ENCODE assay signal across 8 cellular contexts in the genomic region with DNA sequence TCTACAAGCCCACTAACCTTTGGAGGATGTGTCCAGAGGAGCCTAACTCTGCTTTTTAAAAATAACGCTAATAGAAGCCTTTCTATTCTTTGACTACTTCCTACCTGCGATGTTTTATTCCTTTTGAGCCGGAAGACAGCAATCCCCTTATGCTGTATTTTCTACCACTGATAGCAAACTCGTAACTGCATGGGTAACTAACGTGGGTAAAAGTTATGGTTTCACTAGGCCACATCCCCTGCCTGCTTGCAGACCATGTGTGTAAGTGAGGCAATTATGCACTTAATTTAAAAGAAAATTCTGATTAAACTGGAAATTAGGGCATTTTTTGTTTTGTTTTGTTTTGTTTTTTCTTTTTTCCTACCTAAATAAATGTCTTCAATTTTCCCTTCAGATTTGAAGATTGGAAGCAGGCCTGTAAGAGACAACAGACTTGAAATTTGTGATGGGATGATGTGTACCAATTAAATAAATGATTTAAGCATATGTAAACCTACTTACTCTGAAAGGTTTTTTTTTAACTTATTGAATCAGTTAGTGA. TPM values are rescaled to one million over a fixed set of nuclear protein-coding genes. Genes with fewer than 3 reads are reported as not detected.
DNase-seq lines count a peak whose midpoint lies in the region; ATAC-seq and TF ChIP-seq lines count a peak whose summit lies in the region.

No MANE protein-coding gene starts in this region.

- peak overlapping the region; percentile 99 for H3K27ac Mint-ChIP-seq in activated CD4-positive, alpha-beta memory T cell treated with anti-CD3 and anti-CD28 coated beads, Interleukin-2, amount 10 ng/mL, durations not matched to agents 7 days and 5 days

- no peak for TF ChIP-seq POLR2A in gastrocnemius medialis (IDR thresholded peaks at IDR 0.05)

- H3K9me3 ChIP-seq in DND-41 (ENCODE audit: insufficient read depth, low read length, severe bottlenecking) (no peaks in the 10 kb centered on the region), heart right ventricle (no peaks in the 10 kb centered on the region), gastrocnemius medialis (no peaks in the 10 kb centered on the region)

- peaks cover 40% of the 10 kb centered on the region for H3K79me2 ChIP-seq in DND-41 (ENCODE audit: insufficient read depth, low read length)

- H3K4me2 ChIP-seq in DND-41 (ENCODE audit: insufficient read depth, low read length) = peak overlapping the region; percentile 63

- no peaks in the 10 kb centered on the region for H4K20me1 ChIP-seq in DND-41 (ENCODE audit: insufficient read depth, low read length)

- no peaks in the 10 kb centered on the region for H3K27me3 Mint-ChIP-seq in activated CD4-positive, alpha-beta memory T cell treated with anti-CD3 and anti-CD28 coated beads, Interleukin-2, amount 10 ng/mL, durations not matched to agents 7 days and 5 days

- in situ Hi-C loops in gastrocnemius medialis (cut with MboI; ENCODE audit: low sequenced_read_pairs in 4 of 4) = loop anchor here in 1 of 4 donors (10.0 kb wide), 1 partner anchor 372 kb away; a partner anchor contains a TSS

- H2AFZ ChIP-seq in DND-41 (ENCODE audit: low read depth, low read length) = peak overlapping the region; percentile 76

- POLR2A ChIA-PET in activated CD4-positive, alpha-beta memory T cell treated with anti-CD3 and anti-CD28 coated beads, Interleukin-2, amount 10 ng/mL, durations not matched to agents 7 days and 5 days (lab: Charles Lee) = interaction anchor here (0.5 to 1.1 kb wide), 12 partner anchors 8 to 945 kb away, joined by 3 to 19 read pairs (median 5); a partner anchor contains a TSS

- H3K9me3 Mint-ChIP-seq in activated CD4-positive, alpha-beta memory T cell treated with anti-CD3 and anti-CD28 coated beads, Interleukin-2, amount 10 ng/mL, durations not matched to agents 7 days and 5 days = no peaks in the 10 kb centered on the region

- peaks cover 33% of the 10 kb centered on the region for H3K36me3 Mint-ChIP-seq in activated CD4-positive, alpha-beta memory T cell treated with anti-CD3 and anti-CD28 coated beads, Interleukin-2, amount 10 ng/mL, durations not matched to agents 7 days and 5 days (ENCODE audit: low read depth)

- peak overlapping the region; percentile 88 for H3K9ac ChIP-seq in DND-41 (ENCODE audit: low read depth, low read length)

- peaks cover 25% of the 10 kb centered on the region; the same call in 1 of the 2 replicates for H3K36me3 ChIP-seq in DND-41 (ENCODE audit: insufficient read depth, low read length)
- H3K36me3 ChIP-seq in heart right ventricle = peaks cover 0 to 44% (median 18%) of the 10 kb centered on the region in 9 donors
- H3K36me3 ChIP-seq in gastrocnemius medialis = peaks cover 0 to 39% of the 10 kb centered on the region in 2 donors

- peak overlapping the region; percentile 65 to 97 for H3K4me3 ChIP-seq in DND-41 (ENCODE audit: low read depth in 1 of 2, low read length in 2 of 2)
- peak overlapping the region; percentile 68 to 92 (median 83) for H3K4me3 ChIP-seq in heart right ventricle
- H3K4me3 ChIP-seq in gastrocnemius medialis = peak overlapping the region; percentile 85 to 96 (median 91)

- TF ChIP-seq CTCF in DND-41 (IDR thresholded peaks at IDR 0.05; ENCODE audit: borderline replicate concordance, extremely low read depth, low read length, poor library complexity, severe bottlenecking) = no peak
- TF ChIP-seq CTCF in heart right ventricle (IDR thresholded peaks at IDR 0.05) = no peak
- no peak for TF ChIP-seq CTCF in gastrocnemius medialis (IDR thresholded peaks at IDR 0.05 in 4 of 5, conservative IDR thresholded peaks at IDR 0.05 in 1 of 5)

- H3K4me3 Mint-ChIP-seq in activated CD4-positive, alpha-beta memory T cell treated with anti-CD3 and anti-CD28 coated beads, Interleukin-2, amount 10 ng/mL, durations not matched to agents 7 days and 5 days = peak overlapping the region; percentile 100

- H3K27me3 ChIP-seq in DND-41 (ENCODE audit: insufficient read depth, low read length, poor library complexity) = no peaks in the 10 kb centered on the region
- no peaks in the 10 kb centered on the region for H3K27me3 ChIP-seq in heart right ventricle
- H3K27me3 ChIP-seq in gastrocnemius medialis = no peaks in the 10 kb centered on the region

- H3K4me1 ChIP-seq in DND-41 (ENCODE audit: insufficient read depth, low read length) (peaks cover 33% of the 10 kb centered on the region), heart right ventricle (peaks cover 0 to 34% (median 24%) of the 10 kb centered on the region in 9 donors), gastrocnemius medialis (peaks cover 19 to 25% of the 10 kb centered on the region in 2 donors)

- WGBS in heart right ventricle, 2 donors = 1 to 2% methylated on average over 5 of the region's 5 CpGs

- ATAC-seq in DND-41 (ENCODE audit: insufficient read depth, low read depth) = peak; percentile 25
- ATAC-seq in GM19438 (IDR thresholded peaks at IDR 0.05; ENCODE audit: low read depth, unreplicated experiment) = peak; percentile 30
- ATAC-seq in HG03457 (IDR thresholded peaks at IDR 0.05; ENCODE audit: unreplicated experiment) = peak; percentile 19
- ATAC-seq in heart right ventricle = peak in 3 of 8 donors; percentile 4 to 26 (median 10)
- ATAC-seq in gastrocnemius medialis = no peak

- DNase-seq in DND-41 (no peak), heart right ventricle (no peak), gastrocnemius medialis (no peak), nucleus accumbens (lab: John Stamatoyannopoulos, UW) (no peak), NCI-H446 (lab: John Stamatoyannopoulos, UW) (no peak)
- peak; percentile 25 for DNase-seq in activated CD4-positive, alpha-beta memory T cell treated with anti-CD3 and anti-CD28 coated beads, Interleukin-2, amount 10 ng/mL, durations not matched to agents 7 days and 5 days

- H3K27ac ChIP-seq in DND-41 (ENCODE audit: low read length) (peak overlapping the region; percentile 91), heart right ventricle (peak overlapping the region; percentile 82 to 98 (median 94)), gastrocnemius medialis (peak overlapping the region; percentile 92 to 96 (median 94))

- H3K4me1 Mint-ChIP-seq in activated CD4-positive, alpha-beta memory T cell treated with anti-CD3 and anti-CD28 coated beads, Interleukin-2, amount 10 ng/mL, durations not matched to agents 7 days and 5 days = peaks cover 22% of the 10 kb centered on the region

- CTCF ChIA-PET in activated CD4-positive, alpha-beta memory T cell treated with anti-CD3 and anti-CD28 coated beads, Interleukin-2, amount 10 ng/mL, durations not matched to agents 7 days and 5 days (lab: Charles Lee) = interaction anchor here (1.1 to 3.0 kb wide), 3 partner anchors 22 to 57 kb away, joined by 4 to 18 read pairs (median 12); no protein-coding TSS in a partner anchor

- intact Hi-C loops in heart right ventricle (cut with DNase I) = loop anchor here in 5 of 10 donors (5.0 to 10.0 kb wide), 3 partner anchors 372 to 760 kb away; a partner anchor contains a TSS
- intact Hi-C loops in gastrocnemius medialis (cut with DNase I; ENCODE audit: low total_unique reads) = loop anchor here (5.0 kb wide), 1 partner anchor 375 kb away; a partner anchor contains a TSS

RNA-seq across cellular contexts. Expression of a gene that starts 0.9 kb away (rescaled TPM):
- 10 to 100 TPM; 22.5 to 23.5 TPM for total RNA-seq in activated CD4-positive, alpha-beta memory T cell treated with anti-CD3 and anti-CD28 coated beads, Interleukin-2, amount 10 ng/mL, durations not matched to agents 7 days and 5 days
- total RNA-seq in heart right ventricle (10 to 100 TPM; 21.0 to 32.7 (median 26.0) TPM), gastrocnemius medialis (10 to 100 TPM; 25.2 to 38.2 (median 29.2) TPM)
- 10 to 100 TPM in 1 of 2 donors, 1 to 10 TPM in 1; 9.0 to 20.8 TPM for polyA plus RNA-seq in heart right ventricle

RNA-seq across cellular contexts. Expression of a gene that starts 40.4 kb away (rescaled TPM):
- total RNA-seq in activated CD4-positive, alpha-beta memory T cell treated with anti-CD3 and anti-CD28 coated beads, Interleukin-2, amount 10 ng/mL, durations not matched to agents 7 days and 5 days = not detected
- total RNA-seq in heart right ventricle = 10 to 100 TPM in 1 of 10 donors, 1 to 10 TPM in 9; 1.2 to 11.8 (median 3.4) TPM
- polyA plus RNA-seq in heart right ventricle = 1 to 10 TPM; 2.0 to 4.0 TPM
- 10 to 100 TPM; 11.6 to 24.8 (median 18.1) TPM for total RNA-seq in gastrocnemius medialis

Comparison
In these comparisons a context has a peak if more than half of its experiments do, and no peak if none do; other contexts are left out.
1. ATAC-seq: peak in DND-41 (single experiment), GM19438 (single experiment) and HG03457 (single experiment); none in gastrocnemius medialis (0 of 2).
2. Peak in every context shown above with its lines, with median percentiles within 50 percentile points of each other: H3K27ac ChIP-seq and H3K4me3 ChIP-seq.